Comparison of ENCODE assay signal across 21 cellular contexts in the genomic region with DNA sequence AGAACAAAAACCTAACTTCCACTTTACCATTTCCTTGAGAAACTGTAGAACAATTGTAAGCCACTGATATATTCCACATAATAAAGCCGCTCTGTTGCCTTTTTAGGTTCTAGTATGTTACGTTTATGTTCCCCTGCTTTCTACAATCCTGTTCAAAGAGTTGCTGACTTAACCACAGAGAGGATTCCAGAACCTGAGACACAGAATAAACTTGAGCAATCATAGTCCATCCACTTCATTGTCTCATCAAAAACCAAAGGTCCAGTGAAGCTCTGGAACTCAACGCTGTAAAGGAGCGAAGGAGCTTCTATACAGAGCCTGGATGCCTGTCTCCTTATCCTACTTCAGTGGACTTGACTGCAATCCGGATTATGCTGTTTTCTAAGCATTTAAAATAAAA. TPM values are rescaled to one million over a fixed set of nuclear protein-coding genes. Genes with fewer than 3 reads are reported as not detected.
DNase-seq lines count a peak whose midpoint lies in the region; ATAC-seq and TF ChIP-seq lines count a peak whose summit lies in the region.
"Had no signal": no experiment of that assay in that cellular context is flagged by ENCODE, and none has a peak within 500 bp of the region (broad histone marks: within the 10 kb centered on the region; RNA-seq: fewer than 3 reads in every experiment).

No MANE protein-coding gene starts in this region.

- H3K27me3 Mint-ChIP-seq in HFFc6 (ENCODE audit: insufficient read depth) (peaks cover 4% of the 10 kb centered on the region), MCF 10A (ENCODE audit: insufficient read depth, unreplicated experiment) (no peaks in the 10 kb centered on the region), GM23338 (ENCODE audit: insufficient read depth, low read depth, poor library complexity) (no peaks in the 10 kb centered on the region)

- intact Hi-C loops in MCF 10A (cut with micrococcal nuclease): loop anchor here (1.0 kb wide), 1 partner anchor 155 kb away; no protein-coding TSS in a partner anchor

- H3K36me3 ChIP-seq in skeletal muscle satellite cell (ENCODE audit: insufficient read depth, low read length) (peaks cover 48% of the 10 kb centered on the region), GM23338 (ENCODE audit: insufficient read depth) (no peaks in the 10 kb centered on the region)
- H3K36me3 ChIP-seq: ovary had no signal

- ATAC-seq in GM23338 (no peak), GM19035 (IDR thresholded peaks at IDR 0.05; ENCODE audit: unreplicated experiment) (no peak)
- ATAC-seq: activated naive CD4-positive, alpha-beta T cell treated with anti-CD3 and anti-CD28 coated beads, Interleukin-2, amount 50 U/mL, for 72 hours; mucosa of descending colon; stimulated activated naive CD8-positive, alpha-beta T cell treated with anti-CD3 and anti-CD28 coated beads, Interleukin-15, Interleukin-2, amounts not matched to agents 100 U/mL and 50 U/mL, for 24 hours had no signal

- no peaks in the 10 kb centered on the region for H3K79me2 ChIP-seq in GM23338 (replicated peaks; ENCODE audit: insufficient read depth)

- BruUV-seq in MCF 10A (replicated peaks; lab: Mats Ljungman, UMichigan): no TSS peak

- no peaks in the 10 kb centered on the region for H3F3A ChIP-seq in GM23338 (replicated peaks; ENCODE audit: low read depth)

- POLR2A ChIA-PET in MCF 10A (lab: Yijun Ruan, JAX): interaction anchor here (1.1 to 6.8 kb wide), 8 partner anchors 8 to 155 kb away, joined by 3 to 66 read pairs (median 6); no protein-coding TSS in a partner anchor

- no peak overlapping the region for H3K27ac ChIP-seq in GM23338 (ENCODE audit: low read depth)
- H3K27ac ChIP-seq: ovary had no signal

- peaks cover 85% of the 10 kb centered on the region for H3K36me3 Mint-ChIP-seq in HFFc6 (ENCODE audit: low read depth)
- peaks cover 39% of the 10 kb centered on the region for H3K36me3 Mint-ChIP-seq in MCF 10A (ENCODE audit: insufficient read depth, unreplicated experiment)
- H3K36me3 Mint-ChIP-seq in GM23338 (ENCODE audit: low read depth): no peaks in the 10 kb centered on the region

- peak overlapping the region; percentile 96 for H3K27ac Mint-ChIP-seq in HFFc6
- peak overlapping the region; percentile 95 for H3K27ac Mint-ChIP-seq in MCF 10A (ENCODE audit: low read depth, unreplicated experiment)
- no peak overlapping the region for H3K27ac Mint-ChIP-seq in GM23338
- H3K27ac Mint-ChIP-seq: activated naive CD4-positive, alpha-beta T cell treated with anti-CD3 and anti-CD28 coated beads, Interleukin-2, amount 50 U/mL, for 72 hours had no signal

- CTCF ChIA-PET in MCF 10A (lab: Yijun Ruan, JAX): no interaction called here

- H3K4me1 Mint-ChIP-seq in HFFc6 (ENCODE audit: low read depth) (peaks cover 72% of the 10 kb centered on the region), MCF 10A (ENCODE audit: insufficient read depth, unreplicated experiment) (peaks cover 63% of the 10 kb centered on the region), GM23338 (peaks cover 33% of the 10 kb centered on the region)

- H3K9me3 Mint-ChIP-seq in HFFc6 (no peaks in the 10 kb centered on the region), MCF 10A (ENCODE audit: unreplicated experiment) (no peaks in the 10 kb centered on the region), GM23338 (no peaks in the 10 kb centered on the region)
- H3K9me3 Mint-ChIP-seq: activated naive CD4-positive, alpha-beta T cell treated with anti-CD3 and anti-CD28 coated beads, Interleukin-2, amount 50 U/mL, for 72 hours; central memory CD8-positive, alpha-beta T cell had no signal

- H3K9ac ChIP-seq in skeletal muscle satellite cell (ENCODE audit: low read depth, low read length): peak overlapping the region; percentile 96

- H3K4me3 Mint-ChIP-seq in HFFc6 (peak overlapping the region; percentile 59), MCF 10A (ENCODE audit: unreplicated experiment) (peak overlapping the region; percentile 91), GM23338 (no peak overlapping the region)
- H3K4me3 Mint-ChIP-seq: central memory CD8-positive, alpha-beta T cell had no signal

- TF ChIP-seq CTCF in HFFc6 (IDR thresholded peaks at IDR 0.05) (no peak), MCF 10A (IDR thresholded peaks at IDR 0.05; ENCODE audit: unreplicated experiment) (no peak), GM23338 (conservative IDR thresholded peaks at IDR 0.05; ENCODE audit: low read depth in 2 of 2) (no peak)

- H3K9me3 ChIP-seq in skeletal muscle satellite cell (replicated peaks; ENCODE audit: low read length): no peaks in the 10 kb centered on the region
- H3K9me3 ChIP-seq: mucosa of descending colon, ovary had no signal

- H3K4me1 ChIP-seq in skeletal muscle satellite cell (ENCODE audit: control insufficient read depth, insufficient read depth, low read length) (peaks cover 65% of the 10 kb centered on the region), GM23338 (ENCODE audit: insufficient read depth) (peaks cover 14% of the 10 kb centered on the region)

- H3K27me3 ChIP-seq in skeletal muscle satellite cell (ENCODE audit: control insufficient read depth, insufficient read depth, low read length) (no peaks in the 10 kb centered on the region), GM23338 (ENCODE audit: insufficient read depth) (no peaks in the 10 kb centered on the region)
- H3K27me3 ChIP-seq: ovary had no signal

- no peaks in the 10 kb centered on the region for H4K20me1 ChIP-seq in GM23338 (replicated peaks; ENCODE audit: insufficient read depth)

- H3K4me2 ChIP-seq in skeletal muscle satellite cell (ENCODE audit: low read length) (peak overlapping the region; percentile 78), GM23338 (no peak overlapping the region)

- H3K4me3 ChIP-seq in skeletal muscle satellite cell (ENCODE audit: low read length) (peak overlapping the region; percentile 8), GM23338 (no peak overlapping the region)
- H3K4me3 ChIP-seq: mucosa of descending colon, ovary had no signal

- no peak overlapping the region for H2AFZ ChIP-seq in GM23338

- H3K9me2 ChIP-seq in GM23338 (ENCODE audit: insufficient read depth): 0 out of 2 replicates have a peak, but pooled peaks cover 8% of the 10 kb centered on the region

- no peak for DNase-seq in HFFc6
- DNase-seq in MCF 10A (ENCODE audit: unreplicated experiment): peak; percentile 41
- peak; percentile 87 for DNase-seq in iris pigment epithelial cell (ENCODE audit: low read depth)
- DNase-seq in NCI-H748 treated with DMSO at 0.1 percent for 48 hours (lab: John Stamatoyannopoulos, UW): no peak
- DNase-seq in GM23338 (ENCODE audit: low spot score): no peak
- DNase-seq in NCI-H2081 (lab: John Stamatoyannopoulos, UW): no peak
- DNase-seq: activated CD4-positive, alpha-beta T cell treated with anti-CD3 and anti-CD28 coated beads for 48 hours; AML-193; DMS 273 treated with DMSO at 0.1 percent for 48 hours; head of caudate nucleus; islet precursor cell; mucosa of descending colon; NCI-H1417; ovary; SHP77; stimulated activated naive CD8-positive, alpha-beta T cell treated with anti-CD3 and anti-CD28 coated beads, Interleukin-15, Interleukin-2, amounts not matched to agents 100 U/mL and 50 U/mL, for 24 hours; T1000 had no signal

TF ChIP-seq in GM23338, 12 proteins besides CTCF, POLR2A, EP300 and RAD21 (continues in another document):
- no peak for TF ChIP-seq ZNF114 (CRISPR knock-in tag; IDR thresholded peaks at IDR 0.05)
- no peak for TF ChIP-seq EZH2phosphoT487 (IDR thresholded peaks at IDR 0.05; ENCODE audit: unreplicated experiment)
- TF ChIP-seq, protein P1, sequence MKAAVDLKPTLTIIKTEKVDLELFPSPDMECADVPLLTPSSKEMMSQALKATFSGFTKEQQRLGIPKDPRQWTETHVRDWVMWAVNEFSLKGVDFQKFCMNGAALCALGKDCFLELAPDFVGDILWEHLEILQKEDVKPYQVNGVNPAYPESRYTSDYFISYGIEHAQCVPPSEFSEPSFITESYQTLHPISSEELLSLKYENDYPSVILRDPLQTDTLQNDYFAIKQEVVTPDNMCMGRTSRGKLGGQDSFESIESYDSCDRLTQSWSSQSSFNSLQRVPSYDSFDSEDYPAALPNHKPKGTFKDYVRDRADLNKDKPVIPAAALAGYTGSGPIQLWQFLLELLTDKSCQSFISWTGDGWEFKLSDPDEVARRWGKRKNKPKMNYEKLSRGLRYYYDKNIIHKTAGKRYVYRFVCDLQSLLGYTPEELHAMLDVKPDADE (IDR thresholded peaks at IDR 0.05): no peak
- TF ChIP-seq POLR2AphosphoS5 (IDR thresholded peaks at IDR 0.05; ENCODE audit: low read depth): no peak
- TF ChIP-seq, protein P2, sequence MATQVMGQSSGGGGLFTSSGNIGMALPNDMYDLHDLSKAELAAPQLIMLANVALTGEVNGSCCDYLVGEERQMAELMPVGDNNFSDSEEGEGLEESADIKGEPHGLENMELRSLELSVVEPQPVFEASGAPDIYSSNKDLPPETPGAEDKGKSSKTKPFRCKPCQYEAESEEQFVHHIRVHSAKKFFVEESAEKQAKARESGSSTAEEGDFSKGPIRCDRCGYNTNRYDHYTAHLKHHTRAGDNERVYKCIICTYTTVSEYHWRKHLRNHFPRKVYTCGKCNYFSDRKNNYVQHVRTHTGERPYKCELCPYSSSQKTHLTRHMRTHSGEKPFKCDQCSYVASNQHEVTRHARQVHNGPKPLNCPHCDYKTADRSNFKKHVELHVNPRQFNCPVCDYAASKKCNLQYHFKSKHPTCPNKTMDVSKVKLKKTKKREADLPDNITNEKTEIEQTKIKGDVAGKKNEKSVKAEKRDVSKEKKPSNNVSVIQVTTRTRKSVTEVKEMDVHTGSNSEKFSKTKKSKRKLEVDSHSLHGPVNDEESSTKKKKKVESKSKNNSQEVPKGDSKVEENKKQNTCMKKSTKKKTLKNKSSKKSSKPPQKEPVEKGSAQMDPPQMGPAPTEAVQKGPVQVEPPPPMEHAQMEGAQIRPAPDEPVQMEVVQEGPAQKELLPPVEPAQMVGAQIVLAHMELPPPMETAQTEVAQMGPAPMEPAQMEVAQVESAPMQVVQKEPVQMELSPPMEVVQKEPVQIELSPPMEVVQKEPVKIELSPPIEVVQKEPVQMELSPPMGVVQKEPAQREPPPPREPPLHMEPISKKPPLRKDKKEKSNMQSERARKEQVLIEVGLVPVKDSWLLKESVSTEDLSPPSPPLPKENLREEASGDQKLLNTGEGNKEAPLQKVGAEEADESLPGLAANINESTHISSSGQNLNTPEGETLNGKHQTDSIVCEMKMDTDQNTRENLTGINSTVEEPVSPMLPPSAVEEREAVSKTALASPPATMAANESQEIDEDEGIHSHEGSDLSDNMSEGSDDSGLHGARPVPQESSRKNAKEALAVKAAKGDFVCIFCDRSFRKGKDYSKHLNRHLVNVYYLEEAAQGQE (IDR thresholded peaks at IDR 0.05; ENCODE audit: unreplicated experiment): no peak
- TF ChIP-seq EZH2 (IDR thresholded peaks at IDR 0.05; ENCODE audit: low read depth, unreplicated experiment): no peak
- no peak for TF ChIP-seq JUNB (IDR thresholded peaks at IDR 0.05; ENCODE audit: unreplicated experiment)

RNA-seq across cellular contexts. Expression of a gene that starts 4.6 kb away (rescaled TPM):
- 10 to 100 TPM; 27.9 to 38.3 (median 34.5) TPM for total RNA-seq in HFFc6 (2021; fragmentation: NEBNext Ultra II Directional; extraction: Animal tissue kit (Norgen Biotek cat#: 25700))
- 26.3 and 31.9 TPM in 2 replicates for total RNA-seq in MCF 10A (2022)
- total RNA-seq in skeletal muscle satellite cell (2012; rRNA removed): 19.5 and 35.4 TPM in 2 replicates
- total RNA-seq in GM23338 (2014; rRNA removed; shearing (Covaris generic)): 2.9 and 5.2 TPM in 2 replicates
- 0.99 and 3.2 TPM in 2 replicates for polyA plus RNA-seq in GM23338 (2016; fragmentation: Nextera tagmentation; extraction: Ambion mirVana)

Comparison
In these comparisons a context has a peak if more than half of its experiments do, and no peak if none do; other contexts are left out.
1. DNase-seq: peak in MCF 10A (single experiment) and iris pigment epithelial cell (single experiment); none in HFFc6 (single experiment), NCI-H748 treated with DMSO at 0.1 percent for 48 hours (single experiment), GM23338 (single experiment) and NCI-H2081 (0 of 2).